In genomic region chr7:142954680-142955268, GRCh38 we compare ENCODE assay signal across 15 cellular contexts.
DNase-seq lines count a peak whose midpoint lies in the region; ATAC-seq and TF ChIP-seq lines count a peak whose summit lies in the region.
"Had no signal": no experiment of that assay in that cellular context is flagged by ENCODE, and none has a peak within 500 bp of the region (broad histone marks: within the 10 kb centered on the region; RNA-seq: fewer than 3 reads in every experiment).

No MANE protein-coding gene starts in this region.

- DNase-seq in NAMALWA (ENCODE audit: low spot score) (peak; percentile 82), erythroblast (lab: John Stamatoyannopoulos, UW) (peak; percentile 15 to 48), UCSD-AML1 (lab: John Stamatoyannopoulos, UW; ENCODE audit: unreplicated experiment) (no peak), T-helper 9 cell (no peak), SHP77 (lab: John Stamatoyannopoulos, UW) (no peak), superior temporal gyrus (ENCODE audit: extremely low spot score) (no peak)
- DNase-seq: activated CD4-positive, alpha-beta T cell treated with anti-CD3 and anti-CD28 coated beads, Interleukin-2, amount 10 ng/mL, durations not matched to agents 24 days and 14 days; activated T-cell treated with anti-CD3 and anti-CD28 coated beads, Interleukin-2, amount 50 U/mL, for 1 hour; dorsolateral prefrontal cortex; hippocampal formation; NCI-H1694 treated with DMSO at 0.1 percent for 48 hours; stimulated activated naive CD8-positive, alpha-beta T cell treated with anti-CD3 and anti-CD28 coated beads, Interleukin-15, Interleukin-2, amounts not matched to agents 100 U/mL and 50 U/mL, for 24 hours had no signal

- peak; percentile 74 for ATAC-seq in GM18909 (IDR thresholded peaks at IDR 0.05; ENCODE audit: poor library complexity, unreplicated experiment)
- ATAC-seq in HG03103 (IDR thresholded peaks at IDR 0.05; ENCODE audit: low read depth, unreplicated experiment) = peak; percentile 78
- ATAC-seq: activated naive CD4-positive, alpha-beta T cell treated with anti-CD3 and anti-CD28 coated beads, Interleukin-2, amount 50 U/mL, for 72 hours; stimulated activated naive CD8-positive, alpha-beta T cell treated with anti-CD3 and anti-CD28 coated beads, Interleukin-15, Interleukin-2, amounts not matched to agents 100 U/mL and 50 U/mL, for 24 hours had no signal

- TF ChIP-seq POLR2A in erythroblast (IDR thresholded peaks at IDR 0.05; ENCODE audit: low read length) = peak; percentile 17

Comparison
In these comparisons a context has a peak if more than half of its experiments do, and no peak if none do; other contexts are left out.
1. DNase-seq: peak in NAMALWA (single experiment) and erythroblast (2 of 2); none in UCSD-AML1 (single experiment), T-helper 9 cell (single experiment), SHP77 (0 of 2) and superior temporal gyrus (single experiment).